ENCODE assay signal across 1 cellular context in the genomic region with DNA sequence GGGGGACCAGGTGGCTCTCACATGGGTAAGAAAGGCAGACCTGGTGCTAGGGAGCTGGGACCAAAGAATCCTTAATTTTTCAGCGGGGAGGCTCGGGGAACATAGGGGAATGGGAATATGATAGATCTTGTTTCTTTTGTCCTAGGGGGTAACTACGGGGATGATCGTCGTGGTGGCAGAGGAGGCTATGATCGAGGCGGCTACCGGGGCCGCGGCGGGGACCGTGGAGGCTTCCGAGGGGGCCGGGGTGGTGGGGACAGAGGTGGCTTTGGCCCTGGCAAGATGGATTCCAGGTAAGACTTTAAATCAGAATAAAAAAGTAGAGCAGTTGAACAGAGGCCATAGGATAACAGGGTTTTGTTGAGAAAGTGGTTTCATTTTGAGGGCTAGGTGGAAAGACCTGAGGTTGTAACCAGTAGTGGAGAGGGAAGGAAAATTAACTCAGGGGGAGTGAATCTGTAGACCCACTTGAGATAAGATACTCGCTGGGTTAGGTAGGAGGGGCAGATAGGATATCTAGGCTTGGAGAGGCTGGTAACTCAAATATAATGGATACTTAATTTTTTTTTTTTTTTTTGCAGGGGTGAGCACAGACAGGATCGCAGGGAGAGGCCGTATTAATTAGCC.
TF ChIP-seq lines count a peak whose summit lies in the region.

No MANE protein-coding gene starts in this region.

TF ChIP-seq in endothelial cell of umbilical vein, 7 proteins besides CTCF, POLR2A, EP300 and RAD21:
- TF ChIP-seq POLR2AphosphoS5 (IDR thresholded peaks at IDR 0.05; ENCODE audit: insufficient read depth, low read depth, low read length) (peak; percentile 10), GATA2 (IDR thresholded peaks at IDR 0.05; ENCODE audit: insufficient read depth, insufficient read length, low read depth, low read length) (no peak)
